22 cellular contexts compared by ENCODE assay signal in the genomic region with DNA sequence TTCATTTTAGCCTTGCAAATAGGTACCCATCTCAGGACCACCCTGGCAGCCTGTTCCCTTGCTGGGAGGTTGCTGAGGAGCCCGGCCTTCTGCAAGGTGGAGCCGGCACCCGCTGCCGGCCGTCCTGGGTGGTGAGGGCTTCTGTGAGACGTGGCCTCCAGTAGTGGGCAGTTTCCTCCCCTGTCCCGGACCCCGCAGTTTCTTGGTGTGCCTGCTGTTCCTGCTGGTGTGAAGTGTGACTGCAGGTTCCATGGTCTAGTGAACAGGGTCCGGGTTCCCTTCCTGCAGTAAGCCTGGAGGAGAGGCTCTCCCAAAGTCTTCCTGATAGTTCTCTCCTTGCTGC. TPM values are rescaled to one million over a fixed set of nuclear protein-coding genes. Genes with fewer than 3 reads are reported as not detected.
A peak's percentile ranks its signal among the peaks of the same experiment; 100 is the strongest.
DNase-seq lines count a peak whose midpoint lies in the region; ATAC-seq and TF ChIP-seq lines count a peak whose summit lies in the region.
"Had no signal": no experiment of that assay in that cellular context is flagged by ENCODE, and none has a peak within 500 bp of the region (broad histone marks: within the 10 kb centered on the region; RNA-seq: fewer than 3 reads in every experiment).

No MANE protein-coding gene starts in this region.

- WGBS in right cardiac atrium, result 86% methylated on average over 9 of the region's 9 CpGs
- 86 to 90% methylated on average over 9 of the region's 9 CpGs for WGBS in heart right ventricle, 2 donors

- H3K4me1 ChIP-seq in right cardiac atrium (ENCODE audit: control insufficient read depth, insufficient read depth, low read length) (no peaks in the 10 kb centered on the region), heart right ventricle (peaks cover 0 to 25% (median 14%) of the 10 kb centered on the region in 9 donors)
- H3K4me1 ChIP-seq: BLaER1 had no signal

- no peak for TF ChIP-seq CTCF in heart right ventricle (IDR thresholded peaks at IDR 0.05)
- TF ChIP-seq CTCF in glutamatergic neuron (IDR thresholded peaks at IDR 0.05; ENCODE audit: partially characterized antibody, unreplicated experiment), result no peak

- H3K27me3 ChIP-seq in right cardiac atrium (ENCODE audit: control insufficient read depth, insufficient read depth), result no peaks in the 10 kb centered on the region
- H3K27me3 ChIP-seq in heart right ventricle, result peaks cover 0 to 11% (median 5%) of the 10 kb centered on the region in 7 donors
- H3K27me3 ChIP-seq: BE2C had no signal

- H3K9me3 ChIP-seq in right cardiac atrium (ENCODE audit: control insufficient read depth, low read length) (no peaks in the 10 kb centered on the region), heart right ventricle (no peaks in the 10 kb centered on the region)
- H3K9me3 ChIP-seq: BE2C, BLaER1 had no signal

- H3K9me3 Mint-ChIP-seq in activated T-helper 1 cell treated with anti-CD3 and anti-CD28 coated beads, Interleukin-12 subunit alpha, Interleukin-12 subunit beta, Interleukin-2, Interleukin-4 antibody, amounts not matched to agents 30 ng/mL and 10 ng/mL and 1 ng/mL, durations not matched to agents 14 hours and 24 hours and 36 hours, result no peaks in the 10 kb centered on the region
- peaks cover 8% of the 10 kb centered on the region for H3K9me3 Mint-ChIP-seq in glutamatergic neuron (ENCODE audit: unreplicated experiment)
- H3K9me3 Mint-ChIP-seq: CD8-positive, alpha-beta memory T cell had no signal

- no peak overlapping the region for H3K4me3 ChIP-seq in right cardiac atrium (ENCODE audit: low read length)
- no peak overlapping the region for H3K4me3 ChIP-seq in heart right ventricle
- H3K4me3 ChIP-seq: BLaER1, GM12878 had no signal

- ATAC-seq in right cardiac atrium, result no peak
- ATAC-seq in heart right ventricle, result no peak
- no peak for ATAC-seq in sciatic nerve
- ATAC-seq in HG02759 (IDR thresholded peaks at IDR 0.05; ENCODE audit: unreplicated experiment), result no peak
- ATAC-seq: GM12878 had no signal

- H3K4me1 Mint-ChIP-seq in activated T-helper 1 cell treated with anti-CD3 and anti-CD28 coated beads, Interleukin-12 subunit alpha, Interleukin-12 subunit beta, Interleukin-2, Interleukin-4 antibody, amounts not matched to agents 30 ng/mL and 10 ng/mL and 1 ng/mL, durations not matched to agents 14 hours and 24 hours and 36 hours (ENCODE audit: low read depth), result no peaks in the 10 kb centered on the region
- H3K4me1 Mint-ChIP-seq in glutamatergic neuron (ENCODE audit: low read depth, unreplicated experiment), result peaks cover 62% of the 10 kb centered on the region
- H3K4me1 Mint-ChIP-seq: CD14-positive monocyte; CD4-positive, alpha-beta memory T cell; CD4-positive, CD25-positive, alpha-beta regulatory T cell; CD8-positive, alpha-beta memory T cell had no signal

- no peaks in the 10 kb centered on the region for H3K36me3 Mint-ChIP-seq in activated T-helper 1 cell treated with anti-CD3 and anti-CD28 coated beads, Interleukin-12 subunit alpha, Interleukin-12 subunit beta, Interleukin-2, Interleukin-4 antibody, amounts not matched to agents 30 ng/mL and 10 ng/mL and 1 ng/mL, durations not matched to agents 14 hours and 24 hours and 36 hours (ENCODE audit: low read depth)
- peaks cover 6% of the 10 kb centered on the region for H3K36me3 Mint-ChIP-seq in glutamatergic neuron (ENCODE audit: unreplicated experiment)
- H3K36me3 Mint-ChIP-seq: CD14-positive monocyte; CD4-positive, alpha-beta memory T cell; CD4-positive, CD25-positive, alpha-beta regulatory T cell; CD8-positive, alpha-beta memory T cell had no signal

- peaks cover 0 to 19% (median 0%) of the 10 kb centered on the region in 9 donors for H3K36me3 ChIP-seq in heart right ventricle
- H3K36me3 ChIP-seq: BLaER1 had no signal

- peak in 2 of 3 donors; percentile 7 to 32 for DNase-seq in right cardiac atrium
- no peak for DNase-seq in heart right ventricle
- DNase-seq in activated T-helper 1 cell treated with anti-CD3 and anti-CD28 coated beads, Interleukin-12 subunit alpha, Interleukin-12 subunit beta, Interleukin-2, Interleukin-4 antibody, amounts not matched to agents 30 ng/mL and 10 ng/mL and 1 ng/mL, durations not matched to agents 14 hours and 24 hours and 36 hours (ENCODE audit: low spot score), result no peak
- DNase-seq in glutamatergic neuron, result no peak
- no peak for DNase-seq in sciatic nerve (ENCODE audit: low spot score)
- DNase-seq in stimulated activated CD8-positive, alpha-beta memory T cell treated with anti-CD3 and anti-CD28 coated beads, Interleukin-4, amount 100 ng/mL, for 48 hours, result no peak
- DNase-seq: 8988T; ACHN; BE2C; CD4-positive, alpha-beta memory T cell; CD4-positive, CD25-positive, alpha-beta regulatory T cell; CD8-positive, alpha-beta memory T cell; COR-L47; DMS 273 treated with DMSO at 0.1 percent for 48 hours; DMS53; DND-41; EL; GDM1 had no signal

- intact Hi-C loops in right cardiac atrium (cut with DNase I), result no loop called here
- intact Hi-C loops in heart right ventricle (cut with DNase I), result no loop called here
- intact Hi-C loops in activated T-helper 1 cell treated with anti-CD3 and anti-CD28 coated beads, Interleukin-12 subunit alpha, Interleukin-12 subunit beta, Interleukin-2, Interleukin-4 antibody, amounts not matched to agents 30 ng/mL and 10 ng/mL and 1 ng/mL, durations not matched to agents 14 hours and 24 hours and 36 hours (cut with micrococcal nuclease), result no loop called here
- intact Hi-C loops in sciatic nerve (cut with DNase I), result no loop called here

- peaks cover 2% of the 10 kb centered on the region for H3K27me3 Mint-ChIP-seq in activated T-helper 1 cell treated with anti-CD3 and anti-CD28 coated beads, Interleukin-12 subunit alpha, Interleukin-12 subunit beta, Interleukin-2, Interleukin-4 antibody, amounts not matched to agents 30 ng/mL and 10 ng/mL and 1 ng/mL, durations not matched to agents 14 hours and 24 hours and 36 hours (ENCODE audit: insufficient read depth)
- peaks cover 7% of the 10 kb centered on the region for H3K27me3 Mint-ChIP-seq in glutamatergic neuron (ENCODE audit: unreplicated experiment)

- H3K27ac Mint-ChIP-seq in activated T-helper 1 cell treated with anti-CD3 and anti-CD28 coated beads, Interleukin-12 subunit alpha, Interleukin-12 subunit beta, Interleukin-2, Interleukin-4 antibody, amounts not matched to agents 30 ng/mL and 10 ng/mL and 1 ng/mL, durations not matched to agents 14 hours and 24 hours and 36 hours, result peak overlapping the region; percentile 45
- no peak overlapping the region for H3K27ac Mint-ChIP-seq in glutamatergic neuron (ENCODE audit: unreplicated experiment)
- H3K27ac Mint-ChIP-seq: CD14-positive monocyte; CD4-positive, alpha-beta memory T cell; CD4-positive, CD25-positive, alpha-beta regulatory T cell; CD8-positive, alpha-beta memory T cell had no signal

- H3K4me3 Mint-ChIP-seq in activated T-helper 1 cell treated with anti-CD3 and anti-CD28 coated beads, Interleukin-12 subunit alpha, Interleukin-12 subunit beta, Interleukin-2, Interleukin-4 antibody, amounts not matched to agents 30 ng/mL and 10 ng/mL and 1 ng/mL, durations not matched to agents 14 hours and 24 hours and 36 hours, result no peak overlapping the region
- peak overlapping the region; percentile 36 for H3K4me3 Mint-ChIP-seq in glutamatergic neuron (ENCODE audit: unreplicated experiment)
- H3K4me3 Mint-ChIP-seq: CD14-positive monocyte; CD4-positive, alpha-beta memory T cell; CD4-positive, CD25-positive, alpha-beta regulatory T cell; CD8-positive, alpha-beta memory T cell had no signal

- H3K27ac ChIP-seq in right cardiac atrium (ENCODE audit: low read length) (no peak overlapping the region), heart right ventricle (no peak overlapping the region)
- H3K27ac ChIP-seq: BLaER1 had no signal

RNA-seq across cellular contexts. Expression of gene OLFM1, which starts 13.6 kb away (rescaled TPM):
- total RNA-seq in right cardiac atrium, result 10 to 100 TPM in 2 of 4 donors, 1 to 10 TPM in 2; 8.8 to 19.0 (median 9.5) TPM
- 19.1 TPM for polyA plus RNA-seq in right cardiac atrium
- total RNA-seq in heart right ventricle, result 10 to 100 TPM in 2 of 10 donors, 1 to 10 TPM in 8; 3.3 to 13.3 (median 5.9) TPM
- polyA plus RNA-seq in heart right ventricle, result 10 to 100 TPM; 11.3 to 14.9 TPM
- total RNA-seq in activated T-helper 1 cell treated with anti-CD3 and anti-CD28 coated beads, Interleukin-12 subunit alpha, Interleukin-12 subunit beta, Interleukin-2, Interleukin-4 antibody, amounts not matched to agents 30 ng/mL and 10 ng/mL and 1 ng/mL, durations not matched to agents 14 hours and 24 hours and 36 hours, result 0.47 and 0.66 TPM in 2 replicates
- total RNA-seq in glutamatergic neuron (ENCODE audit: unreplicated experiment), result 387 TPM
- 40.7 TPM for total RNA-seq in sciatic nerve
- total RNA-seq: CD4-positive, alpha-beta memory T cell; CD4-positive, CD25-positive, alpha-beta regulatory T cell; CD8-positive, alpha-beta memory T cell; GM12878 had no signal
- polyA plus RNA-seq: CD4-positive, alpha-beta memory T cell; CD4-positive, CD25-positive, alpha-beta regulatory T cell; CD8-positive, alpha-beta memory T cell; GM12878 had no signal

Comparison
In these comparisons a context has a peak if more than half of its experiments do, and no peak if none do; other contexts are left out.
1. DNase-seq: peak in right cardiac atrium (2 of 3); none in heart right ventricle (0 of 2), activated T-helper 1 cell treated with anti-CD3 and anti-CD28 coated beads, Interleukin-12 subunit alpha, Interleukin-12 subunit beta, Interleukin-2, Interleukin-4 antibody, amounts not matched to agents 30 ng/mL and 10 ng/mL and 1 ng/mL, durations not matched to agents 14 hours and 24 hours and 36 hours (single experiment), glutamatergic neuron (single experiment), sciatic nerve (single experiment) and stimulated activated CD8-positive, alpha-beta memory T cell treated with anti-CD3 and anti-CD28 coated beads, Interleukin-4, amount 100 ng/mL, for 48 hours (single experiment).